18 cellular contexts compared by ENCODE assay signal in the genomic region with DNA sequence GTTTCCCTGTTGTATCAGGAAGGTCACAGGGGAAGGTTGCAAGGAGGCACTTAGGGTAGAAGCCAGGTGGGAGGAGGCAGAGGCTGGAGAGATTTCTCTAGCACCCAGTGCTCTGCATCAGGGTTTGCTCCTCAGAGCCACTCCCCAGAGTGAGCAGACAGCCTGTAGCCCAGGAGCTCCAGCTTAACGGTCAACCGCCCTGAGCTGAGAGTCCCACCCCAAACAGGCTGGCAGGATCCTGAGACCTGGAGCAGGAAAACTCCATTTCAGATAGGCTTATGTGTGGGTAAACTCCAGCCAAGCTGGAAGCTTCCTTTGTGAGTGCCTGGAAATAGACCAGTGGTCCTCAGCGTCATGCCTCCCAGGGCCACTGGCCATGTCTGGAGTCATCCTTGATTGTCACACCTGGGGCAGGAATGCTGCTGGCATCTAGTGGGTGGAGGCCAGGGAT. TPM values are rescaled to one million over a fixed set of nuclear protein-coding genes. Genes with fewer than 3 reads are reported as not detected.
A peak's percentile ranks its signal among the peaks of the same experiment; 100 is the strongest.
DNase-seq lines count a peak whose midpoint lies in the region; ATAC-seq and TF ChIP-seq lines count a peak whose summit lies in the region.
"Had no signal": no experiment of that assay in that cellular context is flagged by ENCODE, and none has a peak within 500 bp of the region (broad histone marks: within the 10 kb centered on the region; RNA-seq: fewer than 3 reads in every experiment).

No MANE protein-coding gene starts in this region.

- DNase-seq in PC-3 (no peak), coronary artery (ENCODE audit: low spot score) (no peak), A673 (ENCODE audit: low spot score) (no peak), SIG-M5 treated with dmso at 0.1 percent for 504 hours (lab: John Stamatoyannopoulos, UW; ENCODE audit: unreplicated experiment) (no peak)
- DNase-seq: activated B cell treated with CpG ODN at 0.5 μM for 24 hours; activated CD8-positive, alpha-beta memory T cell treated with anti-CD3 and anti-CD28 coated beads for 24 hours; amniotic stem cell; colonic mucosa; Kasumi-1; NCI-H1417; NCI-H2171 treated with DMSO at 0.1 percent for 48 hours; NCI-H82; stimulated activated CD4-positive, alpha-beta T cell treated with anti-CD3 and anti-CD28 coated beads, Interleukin-12 subunit alpha, Interleukin-12 subunit beta, amount 100 ng/mL, for 4 hours; T-helper 1 cell had no signal

- intact Hi-C loops in PC-3 (cut with micrococcal nuclease) = no loop called here
- intact Hi-C loops in A673 (cut with micrococcal nuclease; ENCODE audit: unreplicated experiment) = no loop called here

- peaks cover 12% of the 10 kb centered on the region for H3F3A ChIP-seq in PC-3 (ENCODE audit: low read length, unreplicated experiment)

- peak; percentile 8; the same call in 1 of the 2 replicates for ATAC-seq in PC-3
- no peak for ATAC-seq in activated CD4-positive, CD25-positive, alpha-beta regulatory T cell treated with anti-CD3 and anti-CD28 coated beads, Interleukin-2, amount 50 U/mL, for 24 hours
- ATAC-seq in HG02798 (IDR thresholded peaks at IDR 0.05; ENCODE audit: poor library complexity, unreplicated experiment) = no peak

- H3K27ac ChIP-seq in PC-3 (ENCODE audit: low read length) = no peak overlapping the region
- peak overlapping the region; percentile 13 to 47 for H3K27ac ChIP-seq in coronary artery
- H3K27ac ChIP-seq in layer of hippocampus (ENCODE audit: low read depth, low read length) = peak overlapping the region; percentile 72
- peak overlapping the region; percentile 25 for H3K27ac ChIP-seq in skeletal muscle tissue (ENCODE audit: low read depth, low read length)
- H3K27ac ChIP-seq in A673 (ENCODE audit: low read depth, low read length, poor library complexity, severe bottlenecking) = no peak overlapping the region
- H3K27ac ChIP-seq: colonic mucosa had no signal

- POLR2A ChIA-PET in PC-3 (lab: Charles Lee; ENCODE audit: unreplicated experiment) (no interaction called here), A673 (lab: Charles Lee; ENCODE audit: low non-redundant PET) (no interaction called here)

- H3K4me2 ChIP-seq in PC-3 (ENCODE audit: low read length) = no peak overlapping the region

- no TSS peak for BruUV-seq in PC-3 (replicated peaks; lab: Mats Ljungman, UMichigan)
- BruUV-seq in A673 (replicated peaks; lab: Mats Ljungman, UMichigan) = no TSS peak

- H2AFZ ChIP-seq in PC-3 (ENCODE audit: low read length) = no peak overlapping the region

- CTCF ChIA-PET in PC-3 (lab: Charles Lee) = no interaction called here
- CTCF ChIA-PET in A673 (lab: Charles Lee) = no interaction called here

- TF ChIP-seq CTCF in PC-3 (conservative IDR thresholded peaks at IDR 0.05; ENCODE audit: low read depth, low read length) (no peak), coronary artery (IDR thresholded peaks at IDR 0.05) (no peak), A673 (conservative IDR thresholded peaks at IDR 0.05; ENCODE audit: low read depth, low read length) (no peak)

- H3K9me2 ChIP-seq in PC-3 (replicated peaks; ENCODE audit: low read length) = no peaks in the 10 kb centered on the region

- H3K4me1 ChIP-seq in PC-3 (ENCODE audit: insufficient read depth, low read length) (peaks cover 35% of the 10 kb centered on the region), skeletal muscle tissue (ENCODE audit: control insufficient read depth in 3 of 3, insufficient read depth in 3 of 3, low read length in 3 of 3) (peaks cover 49 to 79% (median 74%) of the 10 kb centered on the region in 3 donors), A673 (ENCODE audit: insufficient read depth, low read length, poor library complexity, severe bottlenecking) (no peaks in the 10 kb centered on the region)

- H3K9ac ChIP-seq in PC-3 (ENCODE audit: low read length) (no peak overlapping the region), skeletal muscle tissue (ENCODE audit: low read depth in 1 of 3, low read length in 3 of 3) (peak overlapping the region in 1 of 3 donors; percentile 60)

- no peaks in the 10 kb centered on the region for H3K27me3 ChIP-seq in PC-3 (ENCODE audit: low read length)
- H3K27me3 ChIP-seq in layer of hippocampus (ENCODE audit: control insufficient read depth, insufficient read depth, low read length) = no peaks in the 10 kb centered on the region
- H3K27me3 ChIP-seq in skeletal muscle tissue (ENCODE audit: control insufficient read depth in 3 of 3, insufficient read depth in 3 of 3, low read length in 3 of 3) = no peaks in the 10 kb centered on the region
- H3K27me3 ChIP-seq in A673 (replicated peaks; ENCODE audit: insufficient read depth, low read depth, low read length, poor library complexity) = no peaks in the 10 kb centered on the region
- H3K27me3 ChIP-seq: colonic mucosa had no signal

- peaks cover 94% of the 10 kb centered on the region for H3K36me3 ChIP-seq in PC-3 (ENCODE audit: low read depth, low read length)
- H3K36me3 ChIP-seq in skeletal muscle tissue (ENCODE audit: control insufficient read depth in 3 of 3, insufficient read depth in 3 of 3, low read length in 3 of 3) = peaks cover 22 to 33% (median 25%) of the 10 kb centered on the region in 3 donors
- H3K36me3 ChIP-seq in A673 (ENCODE audit: insufficient read depth, low read length, poor library complexity, severe bottlenecking) = peaks cover 20% of the 10 kb centered on the region
- H3K36me3 ChIP-seq: colonic mucosa had no signal

- peaks cover 100% of the 10 kb centered on the region for H3K79me2 ChIP-seq in PC-3 (ENCODE audit: low read length)

- H4K20me1 ChIP-seq in PC-3 (ENCODE audit: low read length) = peaks cover 94% of the 10 kb centered on the region

- H3K4me3 ChIP-seq in PC-3 (ENCODE audit: low read length) (no peak overlapping the region), coronary artery (peak overlapping the region; percentile 26), skeletal muscle tissue (ENCODE audit: low read length in 3 of 3) (peak overlapping the region in 1 of 3 donors; percentile 22), A673 (ENCODE audit: low read depth, low read length, poor library complexity, severe bottlenecking) (no peak overlapping the region)
- H3K4me3 ChIP-seq: colonic mucosa had no signal

- no peaks in the 10 kb centered on the region for H3K9me3 ChIP-seq in PC-3 (ENCODE audit: low read length)
- H3K9me3 ChIP-seq in skeletal muscle tissue (ENCODE audit: control insufficient read depth in 3 of 3, low read length in 3 of 3) = no peaks in the 10 kb centered on the region
- no peaks in the 10 kb centered on the region for H3K9me3 ChIP-seq in A673 (ENCODE audit: low read depth, low read length, poor library complexity, severe bottlenecking)
- H3K9me3 ChIP-seq: colonic mucosa had no signal

RNA-seq across cellular contexts. Expression of a gene that starts 37.9 kb away (rescaled TPM):
- total RNA-seq in PC-3 (2014; rRNA removed) (1,274 and 1,459 TPM in 2 replicates), skeletal muscle tissue (79.3 TPM), A673 (2021) (290 and 302 TPM in 2 replicates)

Comparison
In these comparisons a context has a peak if more than half of its experiments do, and no peak if none do; other contexts are left out.
1. H3K27ac ChIP-seq: peak in coronary artery (2 of 2), layer of hippocampus (single experiment) and skeletal muscle tissue (single experiment); none in PC-3 (single experiment) and A673 (single experiment).